17 cellular contexts compared by ENCODE assay signal in the genomic region with DNA sequence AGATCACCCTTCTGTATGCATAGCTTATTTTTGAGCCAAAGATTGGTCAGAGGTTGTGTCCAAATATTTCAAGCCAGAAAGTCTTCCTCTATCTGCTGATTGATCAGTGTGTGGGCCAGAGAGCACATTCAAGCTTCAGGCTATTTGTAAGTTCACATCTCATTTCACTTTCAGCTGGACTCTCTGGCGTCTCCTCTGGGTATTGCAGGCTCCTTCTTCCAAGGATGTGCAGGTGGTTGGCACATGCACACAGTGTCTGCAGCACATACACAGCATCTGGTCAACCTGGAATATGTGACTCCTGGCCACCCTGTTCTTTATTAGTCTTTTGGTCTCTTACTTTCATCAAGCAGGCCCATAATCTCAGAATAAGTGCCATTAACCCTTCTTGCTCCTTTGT.
DNase-seq lines count a peak whose midpoint lies in the region; ATAC-seq and TF ChIP-seq lines count a peak whose summit lies in the region.
"Had no signal": no experiment of that assay in that cellular context is flagged by ENCODE, and none has a peak within 500 bp of the region (broad histone marks: within the 10 kb centered on the region; RNA-seq: fewer than 3 reads in every experiment).

No MANE protein-coding gene starts in this region.

- intact Hi-C loops in prostate gland (cut with DNase I) = no loop called here

- no peak for TF ChIP-seq POLR2A in prostate gland (IDR thresholded peaks at IDR 0.05)

- POLR2A ChIA-PET in WTC11 (lab: Charles Lee) = no interaction called here

- no peaks in the 10 kb centered on the region for H3K9me3 Mint-ChIP-seq in WTC11
- H3K9me3 Mint-ChIP-seq: activated naive CD8-positive, alpha-beta T cell treated with anti-CD3 and anti-CD28 coated beads, Interleukin-2, amount 10 ng/mL, durations not matched to agents 7 days and 5 days; dendritic cell treated with granulocyte-macrophage colony-stimulating factor and Interleukin-4, amounts not matched to agents 40 ng/mL and 50 ng/mL, for 4 days had no signal

- DNase-seq in HFF-Myc (ENCODE audit: extremely low read depth, low read depth) (peak; percentile 5), WTC11 (ENCODE audit: low spot score) (no peak), iris pigment epithelial cell (ENCODE audit: low read depth) (peak; percentile 38), prostate gland (ENCODE audit: low spot score) (no peak), SHP77 (lab: John Stamatoyannopoulos, UW) (no peak), NK-92 (lab: John Stamatoyannopoulos, UW; ENCODE audit: unreplicated experiment) (no peak), MV-4-11 (lab: John Stamatoyannopoulos, UW) (no peak)
- DNase-seq: activated CD4-positive, CD25-positive, alpha-beta regulatory T cell; activated CD8-positive, alpha-beta memory T cell treated with anti-CD3 and anti-CD28 coated beads, Interleukin-2, amount 50 U/mL, for 4 hours; activated naive CD8-positive, alpha-beta T cell treated with anti-CD3 and anti-CD28 coated beads, Interleukin-2, amount 10 ng/mL, durations not matched to agents 7 days and 5 days; KBM-7; NCI-H2029; stimulated activated CD4-positive, alpha-beta T cell treated with anti-CD3 and anti-CD28 coated beads, Interleukin-2, amount 100 ng/mL, for 24 hours had no signal

- TF ChIP-seq CTCF in C4-2B (conservative IDR thresholded peaks at IDR 0.05) (peak; percentile 56), HFF-Myc (IDR thresholded peaks at IDR 0.05; ENCODE audit: low read depth, low read length, missing control alignments) (no peak), WTC11 (IDR thresholded peaks at IDR 0.05) (no peak), prostate gland (IDR thresholded peaks at IDR 0.05) (no peak)

- H3K27me3 Mint-ChIP-seq in WTC11 (ENCODE audit: low read depth) = no peaks in the 10 kb centered on the region
- H3K27me3 Mint-ChIP-seq: activated naive CD8-positive, alpha-beta T cell treated with anti-CD3 and anti-CD28 coated beads, Interleukin-2, amount 10 ng/mL, durations not matched to agents 7 days and 5 days; dendritic cell treated with granulocyte-macrophage colony-stimulating factor and Interleukin-4, amounts not matched to agents 40 ng/mL and 50 ng/mL, for 4 days had no signal

- H3K4me1 Mint-ChIP-seq in WTC11 = no peaks in the 10 kb centered on the region
- H3K4me1 Mint-ChIP-seq: activated naive CD8-positive, alpha-beta T cell treated with anti-CD3 and anti-CD28 coated beads, Interleukin-2, amount 10 ng/mL, durations not matched to agents 7 days and 5 days had no signal

- peak; percentile 78 for ATAC-seq in WTC11

- no peaks in the 10 kb centered on the region for H3K4me1 ChIP-seq in prostate gland (replicated peaks)
- H3K4me1 ChIP-seq: BLaER1, vagina had no signal

- H3K9me3 ChIP-seq in prostate gland = no peaks in the 10 kb centered on the region
- H3K9me3 ChIP-seq: BLaER1, vagina had no signal

- CTCF ChIA-PET in WTC11 (lab: Charles Lee) = no interaction called here

- H3K36me3 ChIP-seq in prostate gland = no peaks in the 10 kb centered on the region
- H3K36me3 ChIP-seq: BLaER1, vagina had no signal

- H3K4me3 ChIP-seq in HFF-Myc (replicated peaks; ENCODE audit: low read depth, low read length) (no peak overlapping the region), prostate gland (no peak overlapping the region)
- H3K4me3 ChIP-seq: BLaER1, vagina had no signal

- WGBS in prostate gland = 50% methylated on average over 1 of the region's 1 CpG

- no peak overlapping the region for H3K27ac Mint-ChIP-seq in WTC11
- H3K27ac Mint-ChIP-seq: activated naive CD8-positive, alpha-beta T cell treated with anti-CD3 and anti-CD28 coated beads, Interleukin-2, amount 10 ng/mL, durations not matched to agents 7 days and 5 days; dendritic cell treated with granulocyte-macrophage colony-stimulating factor and Interleukin-4, amounts not matched to agents 40 ng/mL and 50 ng/mL, for 4 days had no signal

- no peaks in the 10 kb centered on the region for H3K27me3 ChIP-seq in prostate gland (replicated peaks; ENCODE audit: insufficient read depth)
- H3K27me3 ChIP-seq: BLaER1, vagina had no signal

- no peak overlapping the region for H3K4me3 Mint-ChIP-seq in WTC11
- H3K4me3 Mint-ChIP-seq: activated naive CD8-positive, alpha-beta T cell treated with anti-CD3 and anti-CD28 coated beads, Interleukin-2, amount 10 ng/mL, durations not matched to agents 7 days and 5 days; dendritic cell treated with granulocyte-macrophage colony-stimulating factor and Interleukin-4, amounts not matched to agents 40 ng/mL and 50 ng/mL, for 4 days had no signal

- H3K36me3 Mint-ChIP-seq in WTC11 = no peaks in the 10 kb centered on the region
- H3K36me3 Mint-ChIP-seq: activated naive CD8-positive, alpha-beta T cell treated with anti-CD3 and anti-CD28 coated beads, Interleukin-2, amount 10 ng/mL, durations not matched to agents 7 days and 5 days had no signal

- H3K27ac ChIP-seq in C4-2B (no peak overlapping the region), prostate gland (no peak overlapping the region)
- H3K27ac ChIP-seq: BLaER1, vagina had no signal

TF ChIP-seq in WTC11, 78 proteins besides CTCF, POLR2A, EP300 and RAD21 (continues in another document):
- TF ChIP-seq SP1 (CRISPR knock-in tag; conservative IDR thresholded peaks at IDR 0.05) (no peak), IRF2 (CRISPR knock-in tag; IDR thresholded peaks at IDR 0.05; ENCODE audit: borderline replicate concordance, low read depth) (no peak), TEAD1 (CRISPR knock-in tag; IDR thresholded peaks at IDR 0.05) (no peak), ZNF263 (CRISPR knock-in tag; IDR thresholded peaks at IDR 0.05; ENCODE audit: low read depth) (no peak), NR2C2 (CRISPR knock-in tag; IDR thresholded peaks at IDR 0.05) (no peak), ELF4 (CRISPR knock-in tag; IDR thresholded peaks at IDR 0.05; ENCODE audit: low read depth) (no peak)
- TF ChIP-seq, protein P1, sequence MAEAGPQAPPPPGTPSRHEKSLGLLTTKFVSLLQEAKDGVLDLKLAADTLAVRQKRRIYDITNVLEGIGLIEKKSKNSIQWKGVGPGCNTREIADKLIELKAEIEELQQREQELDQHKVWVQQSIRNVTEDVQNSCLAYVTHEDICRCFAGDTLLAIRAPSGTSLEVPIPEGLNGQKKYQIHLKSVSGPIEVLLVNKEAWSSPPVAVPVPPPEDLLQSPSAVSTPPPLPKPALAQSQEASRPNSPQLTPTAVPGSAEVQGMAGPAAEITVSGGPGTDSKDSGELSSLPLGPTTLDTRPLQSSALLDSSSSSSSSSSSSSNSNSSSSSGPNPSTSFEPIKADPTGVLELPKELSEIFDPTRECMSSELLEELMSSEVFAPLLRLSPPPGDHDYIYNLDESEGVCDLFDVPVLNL (CRISPR knock-in tag; IDR thresholded peaks at IDR 0.05; ENCODE audit: borderline replicate concordance, low read depth) = no peak
- TF ChIP-seq, protein P2, sequence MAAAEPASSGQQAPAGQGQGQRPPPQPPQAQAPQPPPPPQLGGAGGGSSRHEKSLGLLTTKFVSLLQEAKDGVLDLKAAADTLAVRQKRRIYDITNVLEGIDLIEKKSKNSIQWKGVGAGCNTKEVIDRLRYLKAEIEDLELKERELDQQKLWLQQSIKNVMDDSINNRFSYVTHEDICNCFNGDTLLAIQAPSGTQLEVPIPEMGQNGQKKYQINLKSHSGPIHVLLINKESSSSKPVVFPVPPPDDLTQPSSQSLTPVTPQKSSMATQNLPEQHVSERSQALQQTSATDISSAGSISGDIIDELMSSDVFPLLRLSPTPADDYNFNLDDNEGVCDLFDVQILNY (CRISPR knock-in tag; IDR thresholded peaks at IDR 0.05) = no peak
- TF ChIP-seq, protein P3, sequence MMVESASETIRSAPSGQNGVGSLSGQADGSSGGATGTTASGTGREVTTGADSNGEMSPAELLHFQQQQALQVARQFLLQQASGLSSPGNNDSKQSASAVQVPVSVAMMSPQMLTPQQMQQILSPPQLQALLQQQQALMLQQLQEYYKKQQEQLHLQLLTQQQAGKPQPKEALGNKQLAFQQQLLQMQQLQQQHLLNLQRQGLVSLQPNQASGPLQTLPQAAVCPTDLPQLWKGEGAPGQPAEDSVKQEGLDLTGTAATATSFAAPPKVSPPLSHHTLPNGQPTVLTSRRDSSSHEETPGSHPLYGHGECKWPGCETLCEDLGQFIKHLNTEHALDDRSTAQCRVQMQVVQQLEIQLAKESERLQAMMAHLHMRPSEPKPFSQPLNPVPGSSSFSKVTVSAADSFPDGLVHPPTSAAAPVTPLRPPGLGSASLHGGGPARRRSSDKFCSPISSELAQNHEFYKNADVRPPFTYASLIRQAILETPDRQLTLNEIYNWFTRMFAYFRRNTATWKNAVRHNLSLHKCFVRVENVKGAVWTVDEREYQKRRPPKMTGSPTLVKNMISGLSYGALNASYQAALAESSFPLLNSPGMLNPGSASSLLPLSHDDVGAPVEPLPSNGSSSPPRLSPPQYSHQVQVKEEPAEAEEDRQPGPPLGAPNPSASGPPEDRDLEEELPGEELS (CRISPR knock-in tag; IDR thresholded peaks at IDR 0.05) = no peak
- TF ChIP-seq, protein P4, sequence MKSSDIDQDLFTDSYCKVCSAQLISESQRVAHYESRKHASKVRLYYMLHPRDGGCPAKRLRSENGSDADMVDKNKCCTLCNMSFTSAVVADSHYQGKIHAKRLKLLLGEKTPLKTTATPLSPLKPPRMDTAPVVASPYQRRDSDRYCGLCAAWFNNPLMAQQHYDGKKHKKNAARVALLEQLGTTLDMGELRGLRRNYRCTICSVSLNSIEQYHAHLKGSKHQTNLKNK (CRISPR knock-in tag; IDR thresholded peaks at IDR 0.05) = no peak
- TF ChIP-seq, protein P5, sequence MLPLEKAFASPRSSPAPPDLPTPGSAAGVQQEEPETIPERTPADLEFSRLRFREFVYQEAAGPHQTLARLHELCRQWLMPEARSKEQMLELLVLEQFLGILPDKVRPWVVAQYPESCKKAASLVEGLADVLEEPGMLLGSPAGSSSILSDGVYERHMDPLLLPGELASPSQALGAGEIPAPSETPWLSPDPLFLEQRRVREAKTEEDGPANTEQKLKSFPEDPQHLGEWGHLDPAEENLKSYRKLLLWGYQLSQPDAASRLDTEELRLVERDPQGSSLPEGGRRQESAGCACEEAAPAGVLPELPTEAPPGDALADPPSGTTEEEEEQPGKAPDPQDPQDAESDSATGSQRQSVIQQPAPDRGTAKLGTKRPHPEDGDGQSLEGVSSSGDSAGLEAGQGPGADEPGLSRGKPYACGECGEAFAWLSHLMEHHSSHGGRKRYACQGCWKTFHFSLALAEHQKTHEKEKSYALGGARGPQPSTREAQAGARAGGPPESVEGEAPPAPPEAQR (CRISPR knock-in tag; IDR thresholded peaks at IDR 0.05) = no peak

Comparison
In these comparisons a context has a peak if more than half of its experiments do, and no peak if none do; other contexts are left out.
1. DNase-seq: peak in HFF-Myc (single experiment) and iris pigment epithelial cell (single experiment); none in WTC11 (single experiment), prostate gland (single experiment), SHP77 (0 of 2), NK-92 (single experiment) and MV-4-11 (single experiment).